14 cellular contexts compared by ENCODE assay signal in genomic region chr10:33982995-33983394, GRCh38.
"Had no signal": no experiment of that assay in that cellular context is flagged by ENCODE, and none has a peak within 500 bp of the region (broad histone marks: within the 10 kb centered on the region; RNA-seq: fewer than 3 reads in every experiment).

No MANE protein-coding gene starts in this region.

- H3K9me3 ChIP-seq: suprapubic skin had no signal

- H3K27me3 ChIP-seq: suprapubic skin had no signal

- H3K27ac ChIP-seq: coronary artery, suprapubic skin had no signal

- DNase-seq: activated CD4-positive, alpha-beta memory T cell treated with anti-CD3 and anti-CD28 coated beads, Interleukin-2, amount 10 ng/mL, durations not matched to agents 7 days and 5 days; activated gamma-delta T cell; activated T-cell treated with anti-CD3 and anti-CD28 coated beads, Interleukin-2, amount 50 U/mL, for 48 hours; anterior cingulate cortex; caudate nucleus; effector CD4-positive, alpha-beta T cell; hypothalamus; natural killer cell; stimulated activated CD4-positive, alpha-beta T cell treated with anti-CD3 and anti-CD28 coated beads, Interleukin-4, amount 100 ng/mL, for 1 hour; stimulated activated CD8-positive, alpha-beta memory T cell treated with anti-CD3 and anti-CD28 coated beads, Interleukin-4, amount 100 ng/mL, for 48 hours; stimulated activated naive CD8-positive, alpha-beta T cell treated with anti-CD3 and anti-CD28 coated beads, Interleukin-15, Interleukin-2, amounts not matched to agents 100 U/mL and 50 U/mL, for 24 hours; T-helper 9 cell had no signal

- ATAC-seq: natural killer cell; stimulated activated naive CD8-positive, alpha-beta T cell treated with anti-CD3 and anti-CD28 coated beads, Interleukin-15, Interleukin-2, amounts not matched to agents 100 U/mL and 50 U/mL, for 24 hours had no signal

- H3K4me3 ChIP-seq: coronary artery, suprapubic skin had no signal

- H3K4me1 ChIP-seq: suprapubic skin had no signal

- H3K36me3 ChIP-seq: suprapubic skin had no signal
